Comparison of ENCODE assay signal across 8 cellular contexts in genomic region chr2:208254118-208254870, GRCh38. TPM values are rescaled to one million over a fixed set of nuclear protein-coding genes. Genes with fewer than 3 reads are reported as not detected.
DNase-seq lines count a peak whose midpoint lies in the region; ATAC-seq and TF ChIP-seq lines count a peak whose summit lies in the region.

No MANE protein-coding gene starts in this region.

- intact Hi-C loops in left colon (cut with DNase I, micrococcal nuclease) = loop anchor here in 1 of 2 donors (5.0 kb wide), 1 partner anchor 77 kb away; no protein-coding TSS in a partner anchor

- peak overlapping the region; percentile 92 for H3K4me3 ChIP-seq in choroid plexus epithelial cell (ENCODE audit: low read depth, low read length)

- TF ChIP-seq CTCF in choroid plexus epithelial cell (conservative IDR thresholded peaks at IDR 0.05; ENCODE audit: low read depth, low read length) = peak; percentile 87

- ATAC-seq in GM18520 (IDR thresholded peaks at IDR 0.05; ENCODE audit: unreplicated experiment) (peak; percentile 71), HG03095 (IDR thresholded peaks at IDR 0.05; ENCODE audit: unreplicated experiment) (peak; percentile 77), left colon (peak; percentile 64)

- DNase-seq in AG08395 (ENCODE audit: low spot score) = peak; percentile 81
- peak; percentile 61 for DNase-seq in NCI-H2196 treated with DMSO at 0.1 percent for 48 hours (lab: John Stamatoyannopoulos, UW; ENCODE audit: unreplicated experiment)
- peak; percentile 76 for DNase-seq in activated CD4-positive, CD25-positive, alpha-beta regulatory T cell treated with anti-CD3 and anti-CD28 coated beads, Interleukin-2, amount 50 U/mL, for 72 hours
- DNase-seq in choroid plexus epithelial cell (ENCODE audit: low read depth) = peak; percentile 83
- peak; percentile 80 to 91 for DNase-seq in left colon
- peak; percentile 55 to 71 for DNase-seq in stimulated activated CD4-positive, alpha-beta T cell treated with anti-CD3 and anti-CD28 coated beads, Interleukin-1b, Interleukin-23, amount 100 ng/mL, for 4 hours (ENCODE audit: low read depth in 2 of 2)

RNA-seq across cellular contexts. Expression of gene IDH1, which starts 0.6 kb away (rescaled TPM):
- 100 to 1,000 TPM; 228 to 238 TPM for total RNA-seq in left colon

RNA-seq across cellular contexts. Expression of gene PIKFYVE, which starts 11.8 kb away (rescaled TPM):
- total RNA-seq in left colon = 10 to 100 TPM; 17.6 to 20.5 TPM

Comparison
In these comparisons a context has a peak if more than half of its experiments do, and no peak if none do; other contexts are left out.
1. Peak in every context shown above with its lines: DNase-seq, ATAC-seq and H3K4me3 ChIP-seq.